ENCODE assay signal across 2 cellular contexts in the genomic region with DNA sequence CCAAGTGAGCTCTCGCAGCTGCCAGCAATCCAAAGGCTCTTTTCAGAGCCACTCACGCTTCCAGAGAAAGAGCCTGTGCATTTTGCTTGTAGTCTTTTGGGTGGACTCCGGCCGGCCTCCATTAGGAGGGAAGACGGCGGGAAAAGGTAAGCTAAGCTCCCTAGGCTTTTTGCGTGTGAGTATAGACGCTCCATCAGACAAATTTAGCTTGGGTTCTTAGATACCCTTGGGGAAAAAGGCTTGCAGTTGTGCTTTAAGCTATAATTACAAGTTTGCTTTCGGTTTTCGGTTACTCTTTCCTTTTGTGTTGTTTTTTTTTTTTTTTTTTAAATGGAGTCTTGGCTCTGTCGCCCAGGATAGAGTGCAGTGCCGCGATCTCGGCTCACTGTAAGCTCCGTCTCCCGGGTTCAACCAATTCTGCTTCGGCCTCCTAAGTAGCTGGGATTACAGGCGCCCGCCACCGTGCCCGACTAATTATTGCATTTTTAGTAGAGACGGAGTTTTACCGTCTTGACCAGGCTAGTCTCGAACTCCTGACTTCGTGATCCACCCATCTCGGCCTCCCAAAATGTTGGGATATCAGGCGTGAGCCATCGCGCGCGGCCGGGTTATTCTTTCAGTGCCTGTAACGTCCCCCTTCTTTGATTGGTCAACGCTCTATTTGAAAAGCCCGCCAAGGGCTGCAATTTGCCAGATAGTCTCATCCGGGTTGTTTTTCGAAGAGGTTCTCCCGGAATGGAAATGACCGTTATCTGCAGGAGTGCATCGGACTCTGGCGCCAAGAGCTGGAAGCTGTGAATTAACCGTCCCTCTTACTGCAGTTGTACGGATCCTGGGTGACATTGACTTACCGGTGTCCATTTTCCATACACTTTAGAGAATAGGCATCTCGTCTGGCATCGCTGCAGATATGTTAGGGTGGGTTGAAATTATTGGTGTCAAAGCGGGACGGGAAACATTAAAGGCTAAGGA.
TF ChIP-seq lines count a peak whose summit lies in the region.

No MANE protein-coding gene starts in this region.

TF ChIP-seq in HEK293, 187 proteins besides CTCF, POLR2A, EP300 and RAD21 (continued from another document and continues in another):
- TF ChIP-seq ZBTB10 (tag by site-specific recombination; IDR thresholded peaks at IDR 0.05): no peak
- TF ChIP-seq ZXDB (tag by site-specific recombination; IDR thresholded peaks at IDR 0.05): peak; percentile 34; the same call in 1 of the 2 replicates
- 0 out of 2 replicates have a peak, but pooled peaks have one; percentile 13 for TF ChIP-seq ZNF629 (tag by site-specific recombination; IDR thresholded peaks at IDR 0.05)
- no peak for TF ChIP-seq ZNF701 (tag by site-specific recombination; IDR thresholded peaks at IDR 0.05)
- no peak for TF ChIP-seq ZBTB1 (tag by site-specific recombination; IDR thresholded peaks at IDR 0.05)
- peak; percentile 16; the same call in 1 of the 2 replicates for TF ChIP-seq ZEB2 (tag by site-specific recombination; IDR thresholded peaks at IDR 0.05)
- TF ChIP-seq, protein P1, sequence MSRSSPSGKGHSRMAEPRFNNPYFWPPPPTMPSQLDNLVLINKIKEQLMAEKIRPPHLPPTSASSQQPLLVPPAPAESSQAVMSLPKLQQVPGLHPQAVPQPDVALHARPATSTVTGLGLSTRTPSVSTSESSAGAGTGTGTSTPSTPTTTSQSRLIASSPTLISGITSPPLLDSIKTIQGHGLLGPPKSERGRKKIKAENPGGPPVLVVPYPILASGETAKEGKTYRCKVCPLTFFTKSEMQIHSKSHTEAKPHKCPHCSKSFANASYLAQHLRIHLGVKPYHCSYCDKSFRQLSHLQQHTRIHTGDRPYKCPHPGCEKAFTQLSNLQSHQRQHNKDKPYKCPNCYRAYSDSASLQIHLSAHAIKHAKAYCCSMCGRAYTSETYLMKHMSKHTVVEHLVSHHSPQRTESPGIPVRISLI (tag by site-specific recombination; IDR thresholded peaks at IDR 0.05): peak; percentile 82
- no peak for TF ChIP-seq ZNF670 (tag by site-specific recombination; IDR thresholded peaks at IDR 0.05; ENCODE audit: low read depth)
- no peak for TF ChIP-seq ZNF529 (tag by site-specific recombination; IDR thresholded peaks at IDR 0.05; ENCODE audit: insufficient replicate concordance)
- TF ChIP-seq ZBTB17 (tag by site-specific recombination; IDR thresholded peaks at IDR 0.05): peak; percentile 47
- no peak for TF ChIP-seq MZF1 (tag by site-specific recombination; IDR thresholded peaks at IDR 0.05; ENCODE audit: borderline replicate concordance)
- TF ChIP-seq ZNF645 (tag by site-specific recombination; IDR thresholded peaks at IDR 0.05): no peak
- peak; percentile 51 for TF ChIP-seq SP2 (tag by site-specific recombination; IDR thresholded peaks at IDR 0.05)
- TF ChIP-seq ELK4 (IDR thresholded peaks at IDR 0.05; ENCODE audit: borderline replicate concordance, low read depth, low read length): no peak
- no peak for TF ChIP-seq SCRT2 (tag by site-specific recombination; IDR thresholded peaks at IDR 0.05)
- peak; percentile 77 for TF ChIP-seq IKZF3 (tag by site-specific recombination; IDR thresholded peaks at IDR 0.05)
- TF ChIP-seq ZNF423 (tag by site-specific recombination; IDR thresholded peaks at IDR 0.05): no peak

TF ChIP-seq in HepG2, 621 proteins besides CTCF, POLR2A, EP300 and RAD21 (continued from another document and continues in another):
- TF ChIP-seq, protein P2, sequence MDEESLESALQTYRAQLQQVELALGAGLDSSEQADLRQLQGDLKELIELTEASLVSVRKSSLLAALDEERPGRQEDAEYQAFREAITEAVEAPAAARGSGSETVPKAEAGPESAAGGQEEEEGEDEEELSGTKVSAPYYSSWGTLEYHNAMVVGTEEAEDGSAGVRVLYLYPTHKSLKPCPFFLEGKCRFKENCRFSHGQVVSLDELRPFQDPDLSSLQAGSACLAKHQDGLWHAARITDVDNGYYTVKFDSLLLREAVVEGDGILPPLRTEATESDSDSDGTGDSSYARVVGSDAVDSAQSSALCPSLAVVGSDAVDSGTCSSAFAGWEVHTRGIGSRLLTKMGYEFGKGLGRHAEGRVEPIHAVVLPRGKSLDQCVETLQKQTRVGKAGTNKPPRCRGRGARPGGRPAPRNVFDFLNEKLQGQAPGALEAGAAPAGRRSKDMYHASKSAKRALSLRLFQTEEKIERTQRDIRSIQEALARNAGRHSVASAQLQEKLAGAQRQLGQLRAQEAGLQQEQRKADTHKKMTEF (CRISPR knock-in tag; IDR thresholded peaks at IDR 0.05): 0 out of 2 replicates have a peak, but pooled peaks have one; percentile 12
- TF ChIP-seq ZNF326 (CRISPR knock-in tag; IDR thresholded peaks at IDR 0.05; ENCODE audit: borderline replicate concordance) (no peak), AGO2 (optimal IDR thresholded peaks at IDR 0.05; ENCODE audit: low read depth, low read length) (peak; percentile 15), PATZ1 (CRISPR knock-in tag; IDR thresholded peaks at IDR 0.05) (no peak), SETDB1 (CRISPR knock-in tag; IDR thresholded peaks at IDR 0.05; ENCODE audit: borderline replicate concordance) (no peak), CAMTA2 (CRISPR knock-in tag; IDR thresholded peaks at IDR 0.05; ENCODE audit: borderline replicate concordance) (no peak), ZNF230 (CRISPR knock-in tag; IDR thresholded peaks at IDR 0.05) (no peak), ZNF333 (CRISPR knock-in tag; IDR thresholded peaks at IDR 0.05; ENCODE audit: borderline replicate concordance) (no peak), NFE2L2 (IDR thresholded peaks at IDR 0.05; ENCODE audit: low read length) (no peak), U2AF1 (optimal IDR thresholded peaks at IDR 0.05; ENCODE audit: low read depth, low read length) (no peak), NR1H2 (CRISPR knock-in tag; IDR thresholded peaks at IDR 0.05; ENCODE audit: borderline replicate concordance, low read depth) (no peak; the same call in 1 of the 2 replicates), MTA1 (CRISPR knock-in tag; IDR thresholded peaks at IDR 0.05; ENCODE audit: borderline replicate concordance) (no peak), ZBTB2 (CRISPR knock-in tag; IDR thresholded peaks at IDR 0.05; ENCODE audit: low read depth) (peak; percentile 85), PRPF4 (IDR thresholded peaks at IDR 0.05; ENCODE audit: low read depth, low read length, poor library complexity, severe bottlenecking) (no peak), ZNF597 (CRISPR knock-in tag; IDR thresholded peaks at IDR 0.05) (0 out of 2 replicates have a peak, but pooled peaks have one; percentile 13), ZNF879 (CRISPR knock-in tag; IDR thresholded peaks at IDR 0.05) (no peak), ZNF670 (CRISPR knock-in tag; IDR thresholded peaks at IDR 0.05; ENCODE audit: borderline replicate concordance) (no peak; the same call in 1 of the 2 replicates), MXD1 (CRISPR knock-in tag; IDR thresholded peaks at IDR 0.05) (no peak), ZNF430 (CRISPR knock-in tag; IDR thresholded peaks at IDR 0.05) (no peak; the same call in none of the 2 replicates), ZNF619 (CRISPR knock-in tag; IDR thresholded peaks at IDR 0.05) (peak; percentile 54; the same call in 1 of the 2 replicates)
- TF ChIP-seq, protein P3, sequence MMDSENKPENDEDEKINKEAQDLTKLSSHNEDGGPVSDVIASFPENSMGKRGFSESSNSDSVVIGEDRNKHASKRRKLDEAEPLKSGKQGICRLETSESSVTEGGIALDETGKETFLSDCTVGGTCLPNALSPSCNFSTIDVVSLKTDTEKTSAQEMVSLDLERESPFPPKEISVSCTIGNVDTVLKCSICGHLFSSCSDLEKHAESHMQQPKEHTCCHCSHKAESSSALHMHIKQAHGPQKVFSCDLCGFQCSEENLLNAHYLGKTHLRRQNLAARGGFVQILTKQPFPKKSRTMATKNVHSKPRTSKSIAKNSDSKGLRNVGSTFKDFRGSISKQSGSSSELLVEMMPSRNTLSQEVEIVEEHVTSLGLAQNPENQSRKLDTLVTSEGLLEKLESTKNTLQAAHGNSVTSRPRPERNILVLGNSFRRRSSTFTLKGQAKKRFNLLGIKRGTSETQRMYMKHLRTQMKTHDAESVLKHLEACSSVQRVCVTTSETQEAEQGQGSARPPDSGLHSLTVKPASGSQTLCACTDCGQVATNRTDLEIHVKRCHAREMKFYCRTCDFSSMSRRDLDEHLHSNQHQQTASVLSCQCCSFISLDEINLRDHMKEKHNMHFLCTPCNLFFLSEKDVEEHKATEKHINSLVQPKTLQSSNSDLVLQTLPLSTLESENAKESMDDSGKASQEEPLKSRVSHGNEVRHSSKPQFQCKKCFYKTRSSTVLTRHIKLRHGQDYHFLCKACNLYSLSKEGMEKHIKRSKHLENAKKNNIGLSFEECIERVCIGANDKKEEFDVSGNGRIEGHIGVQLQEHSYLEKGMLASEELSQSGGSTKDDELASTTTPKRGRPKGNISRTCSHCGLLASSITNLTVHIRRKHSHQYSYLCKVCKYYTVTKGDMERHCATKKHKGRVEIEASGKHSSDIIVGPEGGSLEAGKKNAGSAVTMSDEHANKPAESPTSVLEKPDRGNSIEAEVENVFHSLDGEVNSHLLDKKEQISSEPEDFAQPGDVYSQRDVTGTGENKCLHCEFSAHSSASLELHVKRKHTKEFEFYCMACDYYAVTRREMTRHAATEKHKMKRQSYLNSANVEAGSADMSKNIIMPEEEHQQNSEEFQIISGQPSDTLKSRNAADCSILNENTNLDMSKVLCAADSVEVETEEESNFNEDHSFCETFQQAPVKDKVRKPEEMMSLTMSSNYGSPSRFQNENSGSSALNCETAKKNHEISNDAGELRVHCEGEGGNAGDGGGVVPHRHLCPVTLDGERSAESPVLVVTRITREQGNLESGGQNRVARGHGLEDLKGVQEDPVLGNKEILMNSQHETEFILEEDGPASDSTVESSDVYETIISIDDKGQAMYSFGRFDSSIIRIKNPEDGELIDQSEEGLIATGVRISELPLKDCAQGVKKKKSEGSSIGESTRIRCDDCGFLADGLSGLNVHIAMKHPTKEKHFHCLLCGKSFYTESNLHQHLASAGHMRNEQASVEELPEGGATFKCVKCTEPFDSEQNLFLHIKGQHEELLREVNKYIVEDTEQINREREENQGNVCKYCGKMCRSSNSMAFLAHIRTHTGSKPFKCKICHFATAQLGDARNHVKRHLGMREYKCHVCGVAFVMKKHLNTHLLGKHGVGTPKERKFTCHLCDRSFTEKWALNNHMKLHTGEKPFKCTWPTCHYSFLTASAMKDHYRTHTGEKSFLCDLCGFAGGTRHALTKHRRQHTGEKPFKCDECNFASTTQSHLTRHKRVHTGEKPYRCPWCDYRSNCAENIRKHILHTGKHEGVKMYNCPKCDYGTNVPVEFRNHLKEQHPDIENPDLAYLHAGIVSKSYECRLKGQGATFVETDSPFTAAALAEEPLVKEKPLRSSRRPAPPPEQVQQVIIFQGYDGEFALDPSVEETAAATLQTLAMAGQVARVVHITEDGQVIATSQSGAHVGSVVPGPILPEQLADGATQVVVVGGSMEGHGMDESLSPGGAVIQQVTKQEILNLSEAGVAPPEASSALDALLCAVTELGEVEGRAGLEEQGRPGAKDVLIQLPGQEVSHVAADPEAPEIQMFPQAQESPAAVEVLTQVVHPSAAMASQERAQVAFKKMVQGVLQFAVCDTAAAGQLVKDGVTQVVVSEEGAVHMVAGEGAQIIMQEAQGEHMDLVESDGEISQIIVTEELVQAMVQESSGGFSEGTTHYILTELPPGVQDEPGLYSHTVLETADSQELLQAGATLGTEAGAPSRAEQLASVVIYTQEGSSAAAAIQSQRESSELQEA (CRISPR knock-in tag; IDR thresholded peaks at IDR 0.05; ENCODE audit: not compliant biosample characterization): no peak
- TF ChIP-seq, protein P4, sequence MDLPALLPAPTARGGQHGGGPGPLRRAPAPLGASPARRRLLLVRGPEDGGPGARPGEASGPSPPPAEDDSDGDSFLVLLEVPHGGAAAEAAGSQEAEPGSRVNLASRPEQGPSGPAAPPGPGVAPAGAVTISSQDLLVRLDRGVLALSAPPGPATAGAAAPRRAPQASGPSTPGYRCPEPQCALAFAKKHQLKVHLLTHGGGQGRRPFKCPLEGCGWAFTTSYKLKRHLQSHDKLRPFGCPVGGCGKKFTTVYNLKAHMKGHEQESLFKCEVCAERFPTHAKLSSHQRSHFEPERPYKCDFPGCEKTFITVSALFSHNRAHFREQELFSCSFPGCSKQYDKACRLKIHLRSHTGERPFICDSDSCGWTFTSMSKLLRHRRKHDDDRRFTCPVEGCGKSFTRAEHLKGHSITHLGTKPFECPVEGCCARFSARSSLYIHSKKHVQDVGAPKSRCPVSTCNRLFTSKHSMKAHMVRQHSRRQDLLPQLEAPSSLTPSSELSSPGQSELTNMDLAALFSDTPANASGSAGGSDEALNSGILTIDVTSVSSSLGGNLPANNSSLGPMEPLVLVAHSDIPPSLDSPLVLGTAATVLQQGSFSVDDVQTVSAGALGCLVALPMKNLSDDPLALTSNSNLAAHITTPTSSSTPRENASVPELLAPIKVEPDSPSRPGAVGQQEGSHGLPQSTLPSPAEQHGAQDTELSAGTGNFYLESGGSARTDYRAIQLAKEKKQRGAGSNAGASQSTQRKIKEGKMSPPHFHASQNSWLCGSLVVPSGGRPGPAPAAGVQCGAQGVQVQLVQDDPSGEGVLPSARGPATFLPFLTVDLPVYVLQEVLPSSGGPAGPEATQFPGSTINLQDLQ (CRISPR knock-in tag; IDR thresholded peaks at IDR 0.05): no peak
